In genomic region chr3:5846271-5846670, GRCh38 we compare ENCODE assay signal across 34 cellular contexts.
"Had no signal": no experiment of that assay in that cellular context is flagged by ENCODE, and none has a peak within 500 bp of the region (broad histone marks: within the 10 kb centered on the region; RNA-seq: fewer than 3 reads in every experiment).

No MANE protein-coding gene starts in this region.

- H3K79me2 ChIP-seq: hepatocyte had no signal

- H3K4me2 ChIP-seq: hepatocyte had no signal

- H3K4me1 ChIP-seq: adrenal gland, body of pancreas, esophagus squamous epithelium, gastroesophageal sphincter, heart right ventricle had no signal

- H3K27me3 ChIP-seq: adrenal gland, body of pancreas, esophagus squamous epithelium, gastroesophageal sphincter, heart right ventricle, hepatocyte had no signal

- H3K4me3 Mint-ChIP-seq: activated CD4-positive, alpha-beta memory T cell treated with anti-CD3 and anti-CD28 coated beads for 36 hours; activated CD4-positive, alpha-beta T cell treated with anti-CD3 and anti-CD28 coated beads for 36 hours; activated CD4-positive, alpha-beta T cell treated with anti-CD3 and anti-CD28 coated beads, Interleukin-2, amount 10 ng/mL, durations not matched to agents 24 days and 14 days; activated CD8-positive, alpha-beta memory T cell treated with anti-CD3 and anti-CD28 coated beads, Interleukin-2, amount 10 ng/mL, durations not matched to agents 7 days and 5 days; activated CD8-positive, alpha-beta T cell treated with anti-CD3 and anti-CD28 coated beads, Interleukin-2, amount 10 ng/mL, durations not matched to agents 7 days and 5 days; activated naive CD4-positive, alpha-beta T cell treated with anti-CD3 and anti-CD28 coated beads for 36 hours; activated naive CD4-positive, alpha-beta T cell treated with anti-CD3 and anti-CD28 coated beads, Interleukin-2, amount 50 U/mL, for 24 hours; activated naive CD8-positive, alpha-beta T cell treated with anti-CD3 and anti-CD28 coated beads for 36 hours; activated naive CD8-positive, alpha-beta T cell treated with anti-CD3 and anti-CD28 coated beads, Interleukin-2, amount 50 U/mL, for 24 hours; activated T-helper 1 cell treated with anti-CD3 and anti-CD28 coated beads, Interleukin-12 subunit alpha, Interleukin-12 subunit beta, Interleukin-2, Interleukin-4 antibody, amounts not matched to agents 30 ng/mL and 10 ng/mL and 1 ng/mL, durations not matched to agents 14 hours and 24 hours and 36 hours had no signal

- H3K4me1 Mint-ChIP-seq: activated CD4-positive, alpha-beta T cell treated with anti-CD3 and anti-CD28 coated beads for 36 hours; activated CD4-positive, alpha-beta T cell treated with anti-CD3 and anti-CD28 coated beads, Interleukin-2, amount 10 ng/mL, durations not matched to agents 24 days and 14 days; activated CD8-positive, alpha-beta memory T cell treated with anti-CD3 and anti-CD28 coated beads, Interleukin-2, amount 10 ng/mL, durations not matched to agents 7 days and 5 days; activated naive CD4-positive, alpha-beta T cell treated with anti-CD3 and anti-CD28 coated beads, Interleukin-2, amount 50 U/mL, for 24 hours; activated naive CD8-positive, alpha-beta T cell treated with anti-CD3 and anti-CD28 coated beads for 36 hours; activated naive CD8-positive, alpha-beta T cell treated with anti-CD3 and anti-CD28 coated beads, Interleukin-2, amount 50 U/mL, for 24 hours had no signal

- H3K36me3 Mint-ChIP-seq: activated CD4-positive, alpha-beta memory T cell treated with anti-CD3 and anti-CD28 coated beads for 36 hours; activated CD8-positive, alpha-beta memory T cell treated with anti-CD3 and anti-CD28 coated beads, Interleukin-2, amount 10 ng/mL, durations not matched to agents 7 days and 5 days; activated naive CD4-positive, alpha-beta T cell treated with anti-CD3 and anti-CD28 coated beads, Interleukin-2, amount 50 U/mL, for 24 hours; activated naive CD8-positive, alpha-beta T cell treated with anti-CD3 and anti-CD28 coated beads for 36 hours had no signal

- H3K4me3 ChIP-seq: adrenal gland, body of pancreas, esophagus squamous epithelium, gastroesophageal sphincter, heart right ventricle, hepatocyte had no signal

- H3K27ac ChIP-seq: adrenal gland, body of pancreas, epithelial cell of prostate, esophagus squamous epithelium, gastroesophageal sphincter, heart right ventricle, hepatocyte had no signal

- FAIRE-seq: colon, endometrium, endothelial cell of umbilical vein had no signal

- H2AFZ ChIP-seq: hepatocyte had no signal

- H3K27me3 Mint-ChIP-seq: activated CD4-positive, alpha-beta memory T cell treated with anti-CD3 and anti-CD28 coated beads for 36 hours; activated CD4-positive, alpha-beta T cell treated with anti-CD3 and anti-CD28 coated beads for 36 hours; activated CD4-positive, alpha-beta T cell treated with anti-CD3 and anti-CD28 coated beads, Interleukin-2, amount 10 ng/mL, durations not matched to agents 24 days and 14 days; activated CD8-positive, alpha-beta memory T cell treated with anti-CD3 and anti-CD28 coated beads, Interleukin-2, amount 10 ng/mL, durations not matched to agents 7 days and 5 days; activated naive CD4-positive, alpha-beta T cell treated with anti-CD3 and anti-CD28 coated beads, Interleukin-2, amount 50 U/mL, for 24 hours; activated naive CD8-positive, alpha-beta T cell treated with anti-CD3 and anti-CD28 coated beads for 36 hours; activated naive CD8-positive, alpha-beta T cell treated with anti-CD3 and anti-CD28 coated beads, Interleukin-2, amount 50 U/mL, for 24 hours had no signal

- H3K9me3 ChIP-seq: adrenal gland, body of pancreas, esophagus squamous epithelium, gastroesophageal sphincter, heart right ventricle had no signal

- DNase-seq: activated CD4-positive, alpha-beta memory T cell treated with anti-CD3 and anti-CD28 coated beads for 36 hours; activated CD4-positive, alpha-beta T cell treated with anti-CD3 and anti-CD28 coated beads for 36 hours; activated CD4-positive, alpha-beta T cell treated with anti-CD3 and anti-CD28 coated beads, Interleukin-2, amount 10 ng/mL, durations not matched to agents 24 days and 14 days; activated CD4-positive, CD25-positive, alpha-beta regulatory T cell; activated CD4-positive, CD25-positive, alpha-beta regulatory T cell treated with anti-CD3 and anti-CD28 coated beads, Interleukin-2, amount 50 U/mL, for 72 hours; activated CD8-positive, alpha-beta memory T cell treated with anti-CD3 and anti-CD28 coated beads, Interleukin-2, amount 10 ng/mL, durations not matched to agents 7 days and 5 days; activated CD8-positive, alpha-beta memory T cell treated with anti-CD3 and anti-CD28 coated beads, Interleukin-2, amount 50 U/mL, for 4 hours; activated CD8-positive, alpha-beta T cell treated with anti-CD3 and anti-CD28 coated beads, Interleukin-2, amount 10 ng/mL, durations not matched to agents 7 days and 5 days; activated effector memory CD4-positive, alpha-beta T cell treated with anti-CD3 and anti-CD28 coated beads, Interleukin-2, amount 50 U/mL, for 16 hours; activated naive CD4-positive, alpha-beta T cell treated with anti-CD3 and anti-CD28 coated beads for 36 hours; activated naive CD8-positive, alpha-beta T cell treated with anti-CD3 and anti-CD28 coated beads for 36 hours; activated naive CD8-positive, alpha-beta T cell treated with anti-CD3 and anti-CD28 coated beads, Interleukin-2, amount 50 U/mL, for 24 hours; activated T-cell treated with anti-CD3 and anti-CD28 coated beads, Interleukin-2, amount 50 U/mL, for 1 hour; activated T-cell treated with anti-CD3 and anti-CD28 coated beads, Interleukin-2, amount 50 U/mL, for 48 hours; adrenal gland; amygdala; aorta; body of pancreas; caudate nucleus; cortex of kidney; dermis blood vessel endothelial cell; effector CD4-positive, alpha-beta T cell; esophagus squamous epithelium; foreskin melanocyte; heart right ventricle had no signal

- H3K9me3 Mint-ChIP-seq: activated CD4-positive, alpha-beta memory T cell treated with anti-CD3 and anti-CD28 coated beads for 36 hours; activated CD4-positive, alpha-beta T cell treated with anti-CD3 and anti-CD28 coated beads, Interleukin-2, amount 10 ng/mL, durations not matched to agents 24 days and 14 days; activated naive CD4-positive, alpha-beta T cell treated with anti-CD3 and anti-CD28 coated beads for 36 hours; activated naive CD4-positive, alpha-beta T cell treated with anti-CD3 and anti-CD28 coated beads, Interleukin-2, amount 50 U/mL, for 24 hours; activated naive CD8-positive, alpha-beta T cell treated with anti-CD3 and anti-CD28 coated beads for 36 hours; activated naive CD8-positive, alpha-beta T cell treated with anti-CD3 and anti-CD28 coated beads, Interleukin-2, amount 50 U/mL, for 24 hours; activated T-helper 1 cell treated with anti-CD3 and anti-CD28 coated beads, Interleukin-12 subunit alpha, Interleukin-12 subunit beta, Interleukin-2, Interleukin-4 antibody, amounts not matched to agents 30 ng/mL and 10 ng/mL and 1 ng/mL, durations not matched to agents 14 hours and 24 hours and 36 hours had no signal

- H3K36me3 ChIP-seq: adrenal gland, esophagus squamous epithelium, gastroesophageal sphincter, heart right ventricle had no signal

- H3K27ac Mint-ChIP-seq: activated CD4-positive, alpha-beta memory T cell treated with anti-CD3 and anti-CD28 coated beads for 36 hours; activated CD4-positive, alpha-beta T cell treated with anti-CD3 and anti-CD28 coated beads for 36 hours; activated CD4-positive, alpha-beta T cell treated with anti-CD3 and anti-CD28 coated beads, Interleukin-2, amount 10 ng/mL, durations not matched to agents 24 days and 14 days; activated CD8-positive, alpha-beta memory T cell treated with anti-CD3 and anti-CD28 coated beads, Interleukin-2, amount 10 ng/mL, durations not matched to agents 7 days and 5 days; activated CD8-positive, alpha-beta T cell treated with anti-CD3 and anti-CD28 coated beads, Interleukin-2, amount 10 ng/mL, durations not matched to agents 7 days and 5 days; activated naive CD4-positive, alpha-beta T cell treated with anti-CD3 and anti-CD28 coated beads for 36 hours; activated naive CD4-positive, alpha-beta T cell treated with anti-CD3 and anti-CD28 coated beads, Interleukin-2, amount 50 U/mL, for 24 hours; activated naive CD8-positive, alpha-beta T cell treated with anti-CD3 and anti-CD28 coated beads for 36 hours; activated naive CD8-positive, alpha-beta T cell treated with anti-CD3 and anti-CD28 coated beads, Interleukin-2, amount 50 U/mL, for 24 hours; activated T-helper 1 cell treated with anti-CD3 and anti-CD28 coated beads, Interleukin-12 subunit alpha, Interleukin-12 subunit beta, Interleukin-2, Interleukin-4 antibody, amounts not matched to agents 30 ng/mL and 10 ng/mL and 1 ng/mL, durations not matched to agents 14 hours and 24 hours and 36 hours; activated T-helper 2 cell treated with anti-CD3 and anti-CD28 coated beads, Interferon-gamma antibody, Interleukin-2, Interleukin-4, amounts not matched to agents 10 μg/mL and 5 μg/mL and 100 μg/mL, durations not matched to agents 14 hours and 24 hours and 36 hours had no signal
